ENCODE assay signal across 15 cellular contexts in the genomic region with DNA sequence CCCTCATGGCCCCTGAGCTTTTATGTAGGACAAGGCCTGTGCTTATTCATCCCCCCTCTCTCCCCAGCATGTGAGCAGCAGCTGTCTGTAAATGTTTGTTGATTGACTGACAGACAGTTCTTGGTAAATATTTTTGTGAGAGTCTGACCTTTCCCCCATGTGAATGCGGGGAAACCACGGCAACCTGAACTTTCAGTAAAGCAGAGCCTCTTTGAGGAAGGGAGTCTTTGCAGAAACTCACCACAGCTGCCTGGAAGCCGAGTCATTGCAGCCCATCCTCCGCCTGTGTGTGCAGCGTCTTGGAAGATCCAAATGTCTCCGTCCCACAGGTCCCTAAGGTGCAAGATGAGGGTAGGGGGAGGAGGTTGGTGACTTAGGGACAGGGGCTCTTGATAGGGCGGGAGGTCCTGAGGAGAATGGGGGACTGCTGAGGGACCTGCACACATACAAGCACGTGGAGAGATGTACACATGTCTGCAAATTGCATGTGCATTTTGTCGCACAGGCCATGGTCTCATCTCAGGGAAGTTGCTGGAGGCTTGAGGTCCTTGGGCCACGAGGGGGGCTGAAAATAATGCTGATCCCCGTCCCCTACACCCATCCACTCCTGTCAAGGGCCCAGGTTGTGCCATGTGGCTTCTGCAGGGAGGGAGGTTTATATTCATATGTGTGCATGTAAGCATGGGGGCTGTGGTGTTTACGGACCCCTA.
DNase-seq lines count a peak whose midpoint lies in the region; ATAC-seq and TF ChIP-seq lines count a peak whose summit lies in the region.
"Had no signal": no experiment of that assay in that cellular context is flagged by ENCODE, and none has a peak within 500 bp of the region (broad histone marks: within the 10 kb centered on the region; RNA-seq: fewer than 3 reads in every experiment).

No MANE protein-coding gene starts in this region.

- H3K4me1 Mint-ChIP-seq in stimulated activated naive B cell treated with anti-CD40 and anti-IgM and Interleukin-4, amounts not matched to agents 10 μg/mL and 1 μg/mL and 100 μg/mL, for 72 hours, result peaks cover 45 to 67% of the 10 kb centered on the region in 2 donors

- H3K9me3 ChIP-seq in NT2/D1 (ENCODE audit: insufficient read depth, low read length), result 0 out of 2 replicates have a peak, but pooled peaks cover 5% of the 10 kb centered on the region
- H3K9me3 ChIP-seq: suprapubic skin had no signal

- peak overlapping the region; percentile 79 for H3K27ac Mint-ChIP-seq in stimulated activated naive B cell treated with anti-CD40 and anti-IgM and Interleukin-4, amounts not matched to agents 10 μg/mL and 1 μg/mL and 100 μg/mL, for 72 hours

- H3K9ac ChIP-seq in NT2/D1 (ENCODE audit: insufficient read length, low read depth), result peak overlapping the region; percentile 23
- H3K9ac ChIP-seq: parathyroid adenoma had no signal

- no peak for TF ChIP-seq CTCF in astrocyte of the spinal cord (IDR thresholded peaks at IDR 0.05; ENCODE audit: low read depth, low read length)

- ATAC-seq in stimulated activated naive B cell treated with anti-CD40 and anti-IgM and Interleukin-4, amounts not matched to agents 10 μg/mL and 1 μg/mL and 100 μg/mL, for 72 hours (replicated peaks), result peak; percentile 36 to 50
- ATAC-seq in GM18520 (IDR thresholded peaks at IDR 0.05; ENCODE audit: unreplicated experiment) (no peak), HG03039 (IDR thresholded peaks at IDR 0.05; ENCODE audit: unreplicated experiment) (no peak)
- ATAC-seq: gastroesophageal sphincter, Panc1 had no signal

- no peaks in the 10 kb centered on the region for H3K27me3 Mint-ChIP-seq in stimulated activated naive B cell treated with anti-CD40 and anti-IgM and Interleukin-4, amounts not matched to agents 10 μg/mL and 1 μg/mL and 100 μg/mL, for 72 hours

- in situ Hi-C loops in astrocyte of the spinal cord (cut with HindIII; ENCODE audit: low sequenced_read_pairs), result no loop called here

- H3K27me3 ChIP-seq in NT2/D1 (ENCODE audit: insufficient read depth, insufficient read length), result no peaks in the 10 kb centered on the region
- H3K27me3 ChIP-seq: suprapubic skin had no signal

- DNase-seq in activated effector memory CD4-positive, alpha-beta T cell treated with anti-CD3 and anti-CD28 coated beads, Interleukin-2, amount 50 U/mL, for 16 hours, result peak; percentile 54
- DNase-seq in activated effector memory CD4-positive, alpha-beta T cell treated with Interleukin-2 at 50 U/mL for 16 hours, result no peak
- DNase-seq in NT2/D1 (ENCODE audit: low read depth, low spot score) (no peak), astrocyte of the spinal cord (ENCODE audit: low read depth, low spot score) (peak; percentile 20), AG20443 (ENCODE audit: low spot score) (no peak)
- no peak for DNase-seq in stimulated activated naive B cell treated with anti-CD40 and anti-IgM and Interleukin-4, amounts not matched to agents 10 μg/mL and 1 μg/mL and 100 μg/mL, for 72 hours
- DNase-seq: GF-D8, GOT3, T1000 had no signal

- peaks cover 6% of the 10 kb centered on the region for H3K4me1 ChIP-seq in NT2/D1 (ENCODE audit: insufficient read depth, insufficient read length)
- H3K4me1 ChIP-seq: parathyroid adenoma had no signal

- peaks cover 2 to 6% of the 10 kb centered on the region in 2 donors for H3K36me3 Mint-ChIP-seq in stimulated activated naive B cell treated with anti-CD40 and anti-IgM and Interleukin-4, amounts not matched to agents 10 μg/mL and 1 μg/mL and 100 μg/mL, for 72 hours

- H3K4me3 ChIP-seq in NT2/D1 (ENCODE audit: insufficient read length, low read depth) (no peak overlapping the region), astrocyte of the spinal cord (ENCODE audit: low read depth, low read length) (no peak overlapping the region)
- H3K4me3 ChIP-seq: gastroesophageal sphincter, suprapubic skin had no signal

- H3K9me3 Mint-ChIP-seq in stimulated activated naive B cell treated with anti-CD40 and anti-IgM and Interleukin-4, amounts not matched to agents 10 μg/mL and 1 μg/mL and 100 μg/mL, for 72 hours, result peaks cover 0 to 3% of the 10 kb centered on the region in 2 donors

- peak overlapping the region; percentile 17 to 33 for H3K4me3 Mint-ChIP-seq in stimulated activated naive B cell treated with anti-CD40 and anti-IgM and Interleukin-4, amounts not matched to agents 10 μg/mL and 1 μg/mL and 100 μg/mL, for 72 hours

- H3K36me3 ChIP-seq in NT2/D1 (ENCODE audit: insufficient read depth, insufficient read length, low read length), result no peaks in the 10 kb centered on the region
- H3K36me3 ChIP-seq: gastroesophageal sphincter, suprapubic skin had no signal

Comparison
In these comparisons a context has a peak if more than half of its experiments do, and no peak if none do; other contexts are left out.
1. DNase-seq: peak in activated effector memory CD4-positive, alpha-beta T cell treated with anti-CD3 and anti-CD28 coated beads, Interleukin-2, amount 50 U/mL, for 16 hours (single experiment) and astrocyte of the spinal cord (single experiment); none in activated effector memory CD4-positive, alpha-beta T cell treated with Interleukin-2 at 50 U/mL for 16 hours (single experiment), NT2/D1 (single experiment), stimulated activated naive B cell treated with anti-CD40 and anti-IgM and Interleukin-4, amounts not matched to agents 10 μg/mL and 1 μg/mL and 100 μg/mL, for 72 hours (single experiment) and AG20443 (single experiment).
2. ATAC-seq: peak in stimulated activated naive B cell treated with anti-CD40 and anti-IgM and Interleukin-4, amounts not matched to agents 10 μg/mL and 1 μg/mL and 100 μg/mL, for 72 hours (2 of 2); none in GM18520 (single experiment) and HG03039 (single experiment).